31 cellular contexts compared by ENCODE assay signal in the genomic region with DNA sequence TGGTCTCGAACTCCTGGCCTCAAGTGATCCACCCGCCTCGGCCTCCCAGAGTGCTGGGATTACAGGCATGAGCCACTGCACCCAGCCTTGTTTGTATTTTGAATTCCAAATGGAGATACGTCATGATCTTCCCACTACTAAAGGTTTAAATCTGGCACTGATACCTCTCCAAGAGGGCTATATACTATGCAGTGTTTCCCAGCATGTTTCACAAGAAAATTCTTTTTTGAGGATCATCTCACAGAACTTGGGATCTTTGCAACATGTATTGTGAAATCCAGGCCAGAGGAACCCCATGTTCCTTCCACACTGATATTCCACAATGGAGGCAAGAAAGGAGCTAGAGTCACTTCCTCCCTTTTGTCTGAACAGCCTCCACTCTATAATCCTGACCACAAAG.
DNase-seq lines count a peak whose midpoint lies in the region; ATAC-seq, FAIRE-seq and TF ChIP-seq lines count a peak whose summit lies in the region.
"Had no signal": no experiment of that assay in that cellular context is flagged by ENCODE, and none has a peak within 500 bp of the region (broad histone marks: within the 10 kb centered on the region; RNA-seq: fewer than 3 reads in every experiment).

No MANE protein-coding gene starts in this region.

- H3K79me2 ChIP-seq in GM23338 (replicated peaks; ENCODE audit: insufficient read depth): no peaks in the 10 kb centered on the region
- H3K79me2 ChIP-seq in K562 (ENCODE audit: control insufficient read depth, insufficient read depth, low read length): no peaks in the 10 kb centered on the region
- no peaks in the 10 kb centered on the region for H3K79me2 ChIP-seq in OCI-LY7 (ENCODE audit: insufficient read depth, low read depth, low read length)

- H3K9me1 ChIP-seq in K562 (ENCODE audit: control insufficient read depth, insufficient read depth, low read length): no peaks in the 10 kb centered on the region

- no peak for TF ChIP-seq RAD21 in K562 (CRISPR knock-in tag; conservative IDR thresholded peaks at IDR 0.05 in 1 of 2, IDR thresholded peaks at IDR 0.05 in 1 of 2)

- BruUV-seq in K562 (replicated peaks; lab: Mats Ljungman, UMichigan) (no TSS peak), OCI-LY7 (replicated peaks; lab: Mats Ljungman, UMichigan) (no TSS peak)

- H3K4me3 ChIP-seq in AG09309 (ENCODE audit: control insufficient read depth, low read depth, low read length) (no peak overlapping the region), GM23338 (no peak overlapping the region), K562 (no peak overlapping the region), fibroblast of villous mesenchyme (ENCODE audit: low read depth, low read length) (no peak overlapping the region), OCI-LY7 (ENCODE audit: low read depth, low read length, poor library complexity, severe bottlenecking) (no peak overlapping the region)
- H3K4me3 ChIP-seq: BLaER1 treated with 17β-estradiol and CSF1 and Interleukin-3, amounts not matched to agents 10 nM and 100 nM; tibial artery had no signal

- no peak overlapping the region for H3K27ac Mint-ChIP-seq in GM23338
- H3K27ac Mint-ChIP-seq: activated CD4-positive, alpha-beta T cell treated with anti-CD3 and anti-CD28 coated beads for 36 hours; activated naive CD4-positive, alpha-beta T cell treated with anti-CD3 and anti-CD28 coated beads, Interleukin-2, amount 50 U/mL, for 24 hours; activated T-helper 2 cell treated with anti-CD3 and anti-CD28 coated beads, Interferon-gamma antibody, Interleukin-2, Interleukin-4, amounts not matched to agents 10 μg/mL and 5 μg/mL and 100 μg/mL, durations not matched to agents 14 hours and 24 hours and 36 hours; naive thymus-derived CD4-positive, alpha-beta T cell had no signal

- H3K9me3 ChIP-seq in K562 (replicated peaks; ENCODE audit: control insufficient read depth, insufficient read depth, low read depth, low read length): no peaks in the 10 kb centered on the region
- H3K9me3 ChIP-seq in OCI-LY7 (ENCODE audit: low read length): no peaks in the 10 kb centered on the region

- in situ Hi-C loops in K562 (cut with MboI): no loop called here

- no peak for TF ChIP-seq POLR2A in K562 (conservative IDR thresholded peaks at IDR 0.05)

- no peak overlapping the region for H3K27ac ChIP-seq in GM23338 (ENCODE audit: low read depth)
- no peak overlapping the region for H3K27ac ChIP-seq in K562 (ENCODE audit: extremely low read depth, low read depth, low read length)
- no peak overlapping the region for H3K27ac ChIP-seq in OCI-LY7 (ENCODE audit: low read depth, low read length, poor library complexity, severe bottlenecking)
- H3K27ac ChIP-seq: BLaER1 treated with 17β-estradiol and CSF1 and Interleukin-3, amounts not matched to agents 10 nM and 100 nM; epithelial cell of prostate; HL-60; tibial artery; VCaP had no signal

- H3K36me3 Mint-ChIP-seq in GM23338 (ENCODE audit: low read depth): no peaks in the 10 kb centered on the region

- CTCF ChIA-PET in K562 (lab: Yijun Ruan, JAX; ENCODE audit: low intra/inter-chr PET ratio) (no interaction called here), OCI-LY7 (lab: Charles Lee; ENCODE audit: unreplicated experiment) (no interaction called here)

- intact Hi-C loops in K562 (cut with micrococcal nuclease) (no loop called here), OCI-LY7 (cut with micrococcal nuclease; ENCODE audit: unreplicated experiment) (no loop called here)

- no peak for TF ChIP-seq EP300 in K562 (IDR thresholded peaks at IDR 0.05; ENCODE audit: low read length)

- H3K4me1 ChIP-seq in GM23338 (ENCODE audit: insufficient read depth) (no peaks in the 10 kb centered on the region), K562 (replicated peaks in 1 of 2; ENCODE audit: control insufficient read depth in 2 of 2, insufficient read depth in 2 of 2, low read length in 2 of 2) (no peaks in the 10 kb centered on the region), OCI-LY7 (ENCODE audit: insufficient read depth, low read length, poor library complexity, severe bottlenecking) (no peaks in the 10 kb centered on the region)
- H3K4me1 ChIP-seq: BLaER1 treated with 17β-estradiol and CSF1 and Interleukin-3, amounts not matched to agents 10 nM and 100 nM; tibial artery had no signal

- no peak overlapping the region for H3K4me3 Mint-ChIP-seq in GM23338
- H3K4me3 Mint-ChIP-seq: activated CD4-positive, alpha-beta T cell treated with anti-CD3 and anti-CD28 coated beads for 36 hours; activated naive CD4-positive, alpha-beta T cell treated with anti-CD3 and anti-CD28 coated beads, Interleukin-2, amount 50 U/mL, for 24 hours; naive thymus-derived CD4-positive, alpha-beta T cell had no signal

- no peaks in the 10 kb centered on the region for H3K9me2 ChIP-seq in GM23338 (ENCODE audit: insufficient read depth)
- H3K9me2 ChIP-seq in OCI-LY7 (ENCODE audit: insufficient read depth, low read length): no peaks in the 10 kb centered on the region

- no peaks in the 10 kb centered on the region for H4K20me1 ChIP-seq in GM23338 (replicated peaks; ENCODE audit: insufficient read depth)
- H4K20me1 ChIP-seq in K562 (replicated peaks; ENCODE audit: control insufficient read depth, insufficient read depth, low read length): no peaks in the 10 kb centered on the region
- H4K20me1 ChIP-seq in OCI-LY7 (ENCODE audit: insufficient read depth, low read length): no peaks in the 10 kb centered on the region
- H4K20me1 ChIP-seq: BLaER1 treated with 17β-estradiol and CSF1 and Interleukin-3, amounts not matched to agents 10 nM and 100 nM had no signal

- no peak for FAIRE-seq in K562 (lab: Jason Lieb, UNC)
- FAIRE-seq: bronchial epithelial cell, colon, frontal cortex had no signal

- H3F3A ChIP-seq in GM23338 (replicated peaks; ENCODE audit: low read depth): no peaks in the 10 kb centered on the region

- no peaks in the 10 kb centered on the region for H3K4me1 Mint-ChIP-seq in GM23338
- H3K4me1 Mint-ChIP-seq: activated CD4-positive, alpha-beta T cell treated with anti-CD3 and anti-CD28 coated beads for 36 hours; activated naive CD4-positive, alpha-beta T cell treated with anti-CD3 and anti-CD28 coated beads, Interleukin-2, amount 50 U/mL, for 24 hours; naive thymus-derived CD4-positive, alpha-beta T cell had no signal

- no peak for TF ChIP-seq CTCF in AG09309 (IDR thresholded peaks at IDR 0.05; ENCODE audit: control insufficient read depth, insufficient read depth, low read depth, low read length, missing control alignments)
- no peak for TF ChIP-seq CTCF in GM23338 (conservative IDR thresholded peaks at IDR 0.05; ENCODE audit: low read depth in 2 of 2)
- TF ChIP-seq CTCF in K562 (IDR thresholded peaks at IDR 0.05 in 2 of 3, conservative IDR thresholded peaks at IDR 0.05 in 1 of 3; ENCODE audit: insufficient read depth in 2 of 3, low read depth in 1 of 3, low read length in 3 of 3): no peak
- no peak for TF ChIP-seq CTCF in fibroblast of villous mesenchyme (IDR thresholded peaks at IDR 0.05; ENCODE audit: insufficient read depth, low read depth, low read length)
- no peak for TF ChIP-seq CTCF in OCI-LY7 (conservative IDR thresholded peaks at IDR 0.05; ENCODE audit: low read length)

- POLR2A ChIA-PET in K562 (lab: Yijun Ruan, JAX): interaction anchor here (0.7 kb wide), 1 partner anchor 214 kb away, joined by 4 read pairs; no protein-coding TSS in a partner anchor
- POLR2A ChIA-PET in OCI-LY7 (lab: Charles Lee): no interaction called here

- peaks cover 9% of the 10 kb centered on the region for H3K9me3 Mint-ChIP-seq in GM23338
- H3K9me3 Mint-ChIP-seq: activated T-helper 2 cell treated with anti-CD3 and anti-CD28 coated beads, Interferon-gamma antibody, Interleukin-2, Interleukin-4, amounts not matched to agents 10 μg/mL and 5 μg/mL and 100 μg/mL, durations not matched to agents 14 hours and 24 hours and 36 hours had no signal

- ATAC-seq in GM23338: no peak
- ATAC-seq in K562: no peak
- ATAC-seq: activated CD4-positive, alpha-beta T cell treated with anti-CD3 and anti-CD28 coated beads for 36 hours; naive thymus-derived CD4-positive, alpha-beta T cell; right cardiac atrium had no signal

- H3K4me2 ChIP-seq in GM23338 (no peak overlapping the region), K562 (ENCODE audit: insufficient read depth, low read length) (no peak overlapping the region), OCI-LY7 (ENCODE audit: low read length) (no peak overlapping the region)
- H3K4me2 ChIP-seq: BLaER1 treated with 17β-estradiol and CSF1 and Interleukin-3, amounts not matched to agents 10 nM and 100 nM had no signal

- WGBS in K562 (ENCODE audit: insufficient coverage, low coverage, missing lambda C conversion rate): 2% methylated on average over 4 of the region's 4 CpGs

- DNase-seq in AG09309 (ENCODE audit: low read depth) (peak; percentile 35), GM23338 (ENCODE audit: low spot score) (no peak), K562 (ENCODE audit: extremely low read depth in 1 of 4, low spot score in 3 of 4) (no peak), fibroblast of villous mesenchyme (ENCODE audit: low read depth) (peak; percentile 87), OCI-LY7 (ENCODE audit: low spot score) (no peak), NCI-H226 (no peak), medulla oblongata (ENCODE audit: extremely low spot score) (no peak), NCI-H2081 (lab: John Stamatoyannopoulos, UW) (no peak)
- DNase-seq: activated CD4-positive, alpha-beta T cell treated with anti-CD3 and anti-CD28 coated beads for 36 hours; activated T-cell treated with anti-CD3 and anti-CD28 coated beads for 4 hours; anterior cingulate cortex; DMS153; effector memory CD4-positive, alpha-beta T cell; GDM1; naive thymus-derived CD4-positive, alpha-beta T cell; NCI-H146; NCI-H446 treated with DMSO at 0.1 percent for 48 hours; NCI-H82; right cardiac atrium; stimulated activated CD4-positive, alpha-beta T cell treated with anti-CD3 and anti-CD28 coated beads, Interleukin-12 subunit alpha, Interleukin-12 subunit beta, amount 100 ng/mL, for 4 hours; stimulated activated CD4-positive, alpha-beta T cell treated with anti-CD3 and anti-CD28 coated beads, Interleukin-4, amount 100 ng/mL, for 24 hours; tibial artery had no signal

- H2AFZ ChIP-seq in GM23338 (peak overlapping the region; percentile 85; the same call in 1 of the 2 replicates), K562 (ENCODE audit: low read depth, low read length) (peak overlapping the region; percentile 29; the same call in 1 of the 2 replicates), OCI-LY7 (ENCODE audit: low read length) (no peak overlapping the region)

- H3K36me3 ChIP-seq in GM23338 (ENCODE audit: insufficient read depth) (no peaks in the 10 kb centered on the region), K562 (ENCODE audit: control insufficient read depth, insufficient read depth, low read length) (no peaks in the 10 kb centered on the region), OCI-LY7 (ENCODE audit: insufficient read depth, low read length) (no peaks in the 10 kb centered on the region)
- H3K36me3 ChIP-seq: BLaER1 treated with 17β-estradiol and CSF1 and Interleukin-3, amounts not matched to agents 10 nM and 100 nM; tibial artery had no signal

- no peaks in the 10 kb centered on the region for H3K27me3 Mint-ChIP-seq in GM23338 (ENCODE audit: insufficient read depth, low read depth, poor library complexity)

- H3K27me3 ChIP-seq in GM23338 (ENCODE audit: insufficient read depth) (no peaks in the 10 kb centered on the region), K562 (ENCODE audit: control insufficient read depth in 2 of 2, insufficient read depth in 2 of 2, low read length in 2 of 2) (peaks cover 2 to 20% of the 10 kb centered on the region in 2 experiments; a peak in 3 of 5 replicates)
- H3K27me3 ChIP-seq: BLaER1 treated with 17β-estradiol and CSF1 and Interleukin-3, amounts not matched to agents 10 nM and 100 nM; tibial artery had no signal

- H3K9ac ChIP-seq in K562 (ENCODE audit: insufficient read depth in 1 of 2, low read depth in 2 of 2, low read length in 2 of 2): no peak overlapping the region
- H3K9ac ChIP-seq: BLaER1 treated with 17β-estradiol and CSF1 and Interleukin-3, amounts not matched to agents 10 nM and 100 nM had no signal

Comparison
In these comparisons a context has a peak if more than half of its experiments do, and no peak if none do; other contexts are left out.
1. DNase-seq: peak in AG09309 (single experiment) and fibroblast of villous mesenchyme (single experiment); none in GM23338 (single experiment), K562 (0 of 4), OCI-LY7 (single experiment), NCI-H226 (single experiment), medulla oblongata (single experiment) and NCI-H2081 (0 of 2).